14 cellular contexts compared by ENCODE assay signal in the genomic region with DNA sequence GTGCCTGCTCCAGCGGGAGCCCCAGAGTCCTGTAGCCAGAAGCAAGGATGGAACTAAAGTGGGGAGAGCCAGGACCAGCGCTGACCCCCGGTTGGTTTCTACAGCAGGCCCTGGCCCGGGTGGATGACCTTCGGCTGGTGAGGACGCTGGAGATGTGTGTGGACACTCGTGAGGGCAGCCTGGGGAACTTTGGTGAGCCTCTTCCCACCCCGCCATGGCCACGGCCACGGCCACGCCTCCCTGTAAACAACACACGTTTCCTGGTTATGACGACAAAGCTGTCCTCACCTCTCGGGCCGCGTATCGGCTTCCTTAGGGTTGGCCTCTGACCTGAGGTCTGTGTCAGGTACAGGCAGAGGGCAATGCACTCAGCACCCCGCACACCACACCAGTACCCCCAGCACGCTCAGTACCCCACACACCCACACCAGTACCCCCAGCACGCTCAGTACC. TPM values are rescaled to one million over a fixed set of nuclear protein-coding genes. Genes with fewer than 3 reads are reported as not detected.
DNase-seq lines count a peak whose midpoint lies in the region; ATAC-seq, FAIRE-seq and TF ChIP-seq lines count a peak whose summit lies in the region.
"Had no signal": no experiment of that assay in that cellular context is flagged by ENCODE, and none has a peak within 500 bp of the region (broad histone marks: within the 10 kb centered on the region; RNA-seq: fewer than 3 reads in every experiment).

No MANE protein-coding gene starts in this region.

- WGBS in heart right ventricle, 2 donors: 90 to 91% methylated on average over 20 of the region's 20 CpGs
- WGBS in HepG2 (ENCODE audit: low lambda C conversion rate): 59% methylated on average over 3 of the region's 20 CpGs
- WGBS in spleen, 5 donors: 88 to 96% (median 92%) methylated on average over 11 to 20 of the region's 20 CpGs

- no peak overlapping the region for H3K27ac ChIP-seq in heart right ventricle
- no peak overlapping the region for H3K27ac ChIP-seq in HepG2 (ENCODE audit: extremely low read length, insufficient read depth, low read length)
- no peak overlapping the region for H3K27ac ChIP-seq in spleen
- no peak overlapping the region for H3K27ac ChIP-seq in PC-9
- H3K27ac ChIP-seq: A549, Peyer's patch had no signal

- BruUV-seq in HepG2 (replicated peaks; lab: Mats Ljungman, UMichigan): no TSS peak
- no TSS peak for BruUV-seq in PC-9 (replicated peaks; lab: Mats Ljungman, UMichigan)

- H3K4me3 ChIP-seq in heart right ventricle: no peak overlapping the region
- H3K4me3 ChIP-seq in HepG2 (replicated peaks in 1 of 3; ENCODE audit: insufficient read depth in 1 of 3, low read depth in 2 of 3, low read length in 3 of 3): peak overlapping the region in 1 of 3 experiments; percentile 54; a peak in 1 of 6 replicates
- H3K4me3 ChIP-seq in spleen: no peak overlapping the region
- H3K4me3 ChIP-seq in PC-9: no peak overlapping the region
- H3K4me3 ChIP-seq: A549, Peyer's patch had no signal

- peaks cover 0 to 2% (median 0%) of the 10 kb centered on the region in 9 donors for H3K36me3 ChIP-seq in heart right ventricle
- H3K36me3 ChIP-seq in HepG2 (replicated peaks in 1 of 2; ENCODE audit: control insufficient read depth in 1 of 2, insufficient read depth in 2 of 2, low read length in 2 of 2): no peaks in the 10 kb centered on the region
- no peaks in the 10 kb centered on the region for H3K36me3 ChIP-seq in spleen
- H3K36me3 ChIP-seq in PC-9 (ENCODE audit: low read depth): no peaks in the 10 kb centered on the region
- H3K36me3 ChIP-seq: Peyer's patch had no signal

- H3K27me3 ChIP-seq in heart right ventricle (peaks cover 0 to 19% (median 14%) of the 10 kb centered on the region in 7 donors), HepG2 (ENCODE audit: control insufficient read depth in 1 of 2, insufficient read depth in 2 of 2, low read length in 2 of 2) (peaks cover 6 to 28% of the 10 kb centered on the region in 2 experiments; a peak in 4 of 5 replicates), spleen (replicated peaks in 1 of 7) (peaks cover 0 to 17% (median 0%) of the 10 kb centered on the region in 7 donors), PC-9 (ENCODE audit: insufficient read depth, low read depth) (no peaks in the 10 kb centered on the region)
- H3K27me3 ChIP-seq: Peyer's patch had no signal

- no peaks in the 10 kb centered on the region for H3K9me2 ChIP-seq in PC-9 (ENCODE audit: insufficient read depth)

- H3K9ac ChIP-seq in HepG2 (ENCODE audit: insufficient read depth, low read depth, low read length): no peak overlapping the region

- TF ChIP-seq RAD21 in HepG2 (CRISPR knock-in tag; IDR thresholded peaks at IDR 0.05): no peak

- peaks cover 5 to 14% (median 13%) of the 10 kb centered on the region in 9 donors for H3K4me1 ChIP-seq in heart right ventricle
- peaks cover 84% of the 10 kb centered on the region for H3K4me1 ChIP-seq in HepG2 (ENCODE audit: insufficient read depth, low read length)
- peaks cover 18 to 22% (median 20%) of the 10 kb centered on the region in 6 donors for H3K4me1 ChIP-seq in spleen
- no peaks in the 10 kb centered on the region for H3K4me1 ChIP-seq in PC-9 (replicated peaks; ENCODE audit: insufficient read depth)
- H3K4me1 ChIP-seq: A549 had no signal

- H3K9me3 ChIP-seq in heart right ventricle (no peaks in the 10 kb centered on the region), HepG2 (ENCODE audit: low read length) (no peaks in the 10 kb centered on the region), spleen (no peaks in the 10 kb centered on the region), PC-9 (ENCODE audit: insufficient read depth, low read depth) (no peaks in the 10 kb centered on the region)
- H3K9me3 ChIP-seq: A549, Peyer's patch had no signal

- no peak for ATAC-seq in Right ventricle myocardium superior (ENCODE audit: poor library complexity)
- ATAC-seq in heart right ventricle: no peak
- ATAC-seq in HepG2: no peak
- ATAC-seq in HG03045 (IDR thresholded peaks at IDR 0.05; ENCODE audit: unreplicated experiment): no peak
- ATAC-seq: A549 had no signal

- no peak for TF ChIP-seq POLR2A in HepG2 (IDR thresholded peaks at IDR 0.05; ENCODE audit: insufficient read depth in 1 of 2, low read depth in 2 of 2, low read length in 2 of 2)
- no peak for TF ChIP-seq POLR2A in spleen (IDR thresholded peaks at IDR 0.05)

- no peak for TF ChIP-seq EP300 in HepG2 (IDR thresholded peaks at IDR 0.05; ENCODE audit: low read depth in 2 of 2, low read length in 2 of 2)
- no peak for TF ChIP-seq EP300 in HepG2 (CRISPR knock-in tag; IDR thresholded peaks at IDR 0.05; ENCODE audit: borderline replicate concordance)

- intact Hi-C loops in Right ventricle myocardium superior (cut with DNase I): no loop called here
- intact Hi-C loops in heart right ventricle (cut with DNase I): no loop called here
- intact Hi-C loops in HepG2 (cut with micrococcal nuclease; ENCODE audit: unreplicated experiment): no loop called here
- intact Hi-C loops in spleen (cut with DNase I; ENCODE audit: low total_unique reads): no loop called here
- intact Hi-C loops in PC-9 (cut with micrococcal nuclease; ENCODE audit: unreplicated experiment): no loop called here

- CTCF ChIA-PET in HepG2 (lab: Yijun Ruan, JAX; ENCODE audit: low intra/inter-chr PET ratio, low total read pairs): no interaction called here
- CTCF ChIA-PET in PC-9 (lab: Charles Lee): no interaction called here

- POLR2A ChIA-PET in HepG2 (lab: Yijun Ruan, JAX) (interaction anchor here (1.4 kb wide), 1 partner anchor 9 kb away, joined by 4 read pairs; no protein-coding TSS in a partner anchor), PC-9 (lab: Charles Lee; ENCODE audit: unreplicated experiment) (no interaction called here)

- in situ Hi-C loops in HepG2 (cut with HindIII; ENCODE audit: extremely low pct_ligation_motif_present, low pct_unique_long_range_greater_than_20kb): no loop called here

- DNase-seq in Right ventricle myocardium superior: peak; percentile 36
- DNase-seq in heart right ventricle: no peak
- DNase-seq in HepG2 (ENCODE audit: low spot score): no peak
- peak; percentile 70 for DNase-seq in spleen
- no peak for DNase-seq in PC-9
- DNase-seq: DMS79 treated with DMSO at 0.1 percent for 48 hours, KG1, NCI-H1105 treated with DMSO at 0.1 percent for 48 hours, NCI-H1694, Peyer's patch had no signal

- H3K79me2 ChIP-seq in HepG2 (ENCODE audit: insufficient read depth, low read length) (no peaks in the 10 kb centered on the region), PC-9 (ENCODE audit: low read depth) (no peaks in the 10 kb centered on the region)

- FAIRE-seq in HepG2 (lab: Jason Lieb, UNC): no peak
- FAIRE-seq: A549, D721Med, H1 had no signal

- peak overlapping the region; percentile 58 for H3K4me2 ChIP-seq in HepG2 (ENCODE audit: low read depth, low read length)
- no peak overlapping the region for H3K4me2 ChIP-seq in PC-9
- H3K4me2 ChIP-seq: A549 had no signal

- peaks cover 3% of the 10 kb centered on the region for H3F3A ChIP-seq in PC-9 (ENCODE audit: insufficient read depth, low read depth)

- H2AFZ ChIP-seq in HepG2 (ENCODE audit: low read length) (no peak overlapping the region), PC-9 (no peak overlapping the region)

- no peaks in the 10 kb centered on the region for H4K20me1 ChIP-seq in HepG2 (ENCODE audit: insufficient read depth, low read length)
- no peaks in the 10 kb centered on the region for H4K20me1 ChIP-seq in PC-9 (ENCODE audit: insufficient read depth)

- TF ChIP-seq CTCF in heart right ventricle (IDR thresholded peaks at IDR 0.05): no peak
- no peak for TF ChIP-seq CTCF in HepG2 (CRISPR knock-in tag; IDR thresholded peaks at IDR 0.05)
- no peak for TF ChIP-seq CTCF in spleen (IDR thresholded peaks at IDR 0.05 in 8 of 11, conservative IDR thresholded peaks at IDR 0.05 in 3 of 11)
- no peak for TF ChIP-seq CTCF in PC-9 (conservative IDR thresholded peaks at IDR 0.05)

RNA-seq across cellular contexts. Expression of gene LRRC56, which starts 4.1 kb away (rescaled TPM):
- total RNA-seq in Right ventricle myocardium superior: 0.13 TPM
- under 1 TPM in 8 of 10 donors, not detected in 2; 0.13 to 0.49 (median 0.19) TPM for total RNA-seq in heart right ventricle
- polyA plus RNA-seq in heart right ventricle: under 1 TPM; 0.26 to 0.37 TPM
- total RNA-seq in HepG2 (2016; rRNA removed; fragmentation: Illumina TruSeq; extraction: Trizol): 0.08 and 0.11 TPM in 2 replicates
- 0.10 TPM in 1 of 2 replicates, not detected in the other for total RNA-seq in HepG2 (2016; cell fraction: cytosol; rRNA removed; fragmentation: Illumina TruSeq; extraction: Trizol; ENCODE audit: low read depth)
- total RNA-seq in HepG2 (2016; cell fraction: insoluble cytoplasmic fraction; rRNA removed; fragmentation: Illumina TruSeq; extraction: Trizol): 0.09 TPM in 2 replicates
- total RNA-seq in HepG2 (2016; cell fraction: membrane; rRNA removed; fragmentation: Illumina TruSeq; extraction: Trizol): 0.06 and 0.07 TPM in 2 replicates
- not detected in 2 replicates for total RNA-seq in HepG2 (2016; cell fraction: nucleus; rRNA removed; fragmentation: Illumina TruSeq; extraction: Trizol)
- 0.29 and 0.46 TPM in 2 replicates for polyA plus RNA-seq in HepG2 (2011; rRNA removed)
- 0.21 and 0.22 TPM in 2 replicates for polyA plus RNA-seq in HepG2 (2011; cell fraction: cytosol; rRNA removed)
- polyA plus RNA-seq in HepG2 (2011; cell fraction: nucleus; rRNA removed): 3.4 and 3.8 TPM in 2 replicates
- polyA plus RNA-seq in HepG2 (2012): 0.34 and 0.59 TPM in 2 replicates
- 0.05 TPM in 1 of 2 replicates, not detected in the other for polyA plus RNA-seq in HepG2 (2016; cell fraction: cytosol; fragmentation: Illumina TruSeq; extraction: Trizol; ENCODE audit: low read depth)
- polyA plus RNA-seq in HepG2 (2016; cell fraction: insoluble cytoplasmic fraction; fragmentation: Illumina TruSeq; extraction: Trizol; ENCODE audit: low read depth): 0.19 TPM in 1 of 2 replicates, not detected in the other
- polyA plus RNA-seq in HepG2 (2016; cell fraction: membrane; fragmentation: Illumina TruSeq; extraction: Trizol; ENCODE audit: low read depth): 0.10 TPM in 1 of 2 replicates, not detected in the other
- polyA plus RNA-seq in HepG2 (2016; cell fraction: nucleus; fragmentation: Illumina TruSeq; extraction: Trizol; ENCODE audit: insufficient read depth, low read depth): 0.37 and 0.44 TPM in 2 replicates
- 0.20 and 0.56 TPM in 2 replicates for polyA minus RNA-seq in HepG2 (2011; rRNA and poly(A)+ RNA removed; ENCODE audit: low replicate concordance)
- 0.30 TPM in 1 of 2 replicates, not detected in the other for polyA minus RNA-seq in HepG2 (2011; cell fraction: cytosol; rRNA and poly(A)+ RNA removed)
- 0.37 and 0.64 TPM in 2 replicates for polyA minus RNA-seq in HepG2 (2011; cell fraction: nucleus; rRNA and poly(A)+ RNA removed)
- total RNA-seq in spleen: 1 to 10 TPM; 1.0 to 3.3 (median 2.2) TPM
- 1 to 10 TPM; 2.2 to 4.6 (median 4.1) TPM for polyA plus RNA-seq in spleen
- total RNA-seq in PC-9 (2021): 5.0 and 6.3 TPM in 2 replicates

RNA-seq across cellular contexts. Expression of gene HRAS, which starts 6.1 kb away (rescaled TPM):
- total RNA-seq in Right ventricle myocardium superior (60.5 TPM), heart right ventricle (10 to 100 TPM; 44.7 to 61.1 (median 54.5) TPM), HepG2 (2016; rRNA removed; fragmentation: Illumina TruSeq; extraction: Trizol) (47.5 and 50.0 TPM in 2 replicates), spleen (10 to 100 TPM; 16.6 to 33.6 (median 30.3) TPM), PC-9 (2021) (47.2 and 47.5 TPM in 2 replicates)
- polyA plus RNA-seq in heart right ventricle (100 to 1,000 TPM; 107 to 132 TPM), HepG2 (2011; rRNA removed) (32.9 TPM in 2 replicates), spleen (10 to 100 TPM; 70.0 to 90.9 (median 90.7) TPM)
- 97.1 and 126 TPM in 2 replicates for total RNA-seq in HepG2 (2016; cell fraction: cytosol; rRNA removed; fragmentation: Illumina TruSeq; extraction: Trizol; ENCODE audit: low read depth)
- total RNA-seq in HepG2 (2016; cell fraction: insoluble cytoplasmic fraction; rRNA removed; fragmentation: Illumina TruSeq; extraction: Trizol): 35.7 and 53.4 TPM in 2 replicates
- 106 and 128 TPM in 2 replicates for total RNA-seq in HepG2 (2016; cell fraction: membrane; rRNA removed; fragmentation: Illumina TruSeq; extraction: Trizol)
- 23.1 and 23.7 TPM in 2 replicates for total RNA-seq in HepG2 (2016; cell fraction: nucleus; rRNA removed; fragmentation: Illumina TruSeq; extraction: Trizol)
- 29.5 and 42.1 TPM in 2 replicates for polyA plus RNA-seq in HepG2 (2011; cell fraction: cytosol; rRNA removed)
- 62.4 and 65.1 TPM in 2 replicates for polyA plus RNA-seq in HepG2 (2011; cell fraction: nucleus; rRNA removed)
- 15.4 and 32.7 TPM in 2 replicates for polyA plus RNA-seq in HepG2 (2012)
- polyA plus RNA-seq in HepG2 (2016; cell fraction: cytosol; fragmentation: Illumina TruSeq; extraction: Trizol; ENCODE audit: low read depth): 120 and 151 TPM in 2 replicates
- 33.8 and 38.7 TPM in 2 replicates for polyA plus RNA-seq in HepG2 (2016; cell fraction: insoluble cytoplasmic fraction; fragmentation: Illumina TruSeq; extraction: Trizol; ENCODE audit: low read depth)
- 96.2 and 121 TPM in 2 replicates for polyA plus RNA-seq in HepG2 (2016; cell fraction: membrane; fragmentation: Illumina TruSeq; extraction: Trizol; ENCODE audit: low read depth)
- polyA plus RNA-seq in HepG2 (2016; cell fraction: nucleus; fragmentation: Illumina TruSeq; extraction: Trizol; ENCODE audit: insufficient read depth, low read depth): 47.3 and 47.4 TPM in 2 replicates
- polyA minus RNA-seq in HepG2 (2011; rRNA and poly(A)+ RNA removed; ENCODE audit: low replicate concordance): 29.8 and 71.6 TPM in 2 replicates
- polyA minus RNA-seq in HepG2 (2011; cell fraction: cytosol; rRNA and poly(A)+ RNA removed): 8.5 and 9.0 TPM in 2 replicates
- polyA minus RNA-seq in HepG2 (2011; cell fraction: nucleus; rRNA and poly(A)+ RNA removed): 5.8 and 11.4 TPM in 2 replicates

RNA-seq across cellular contexts. Expression of gene LMNTD2, which starts 19.1 kb away (rescaled TPM):
- 0.22 TPM for total RNA-seq in Right ventricle myocardium superior
- total RNA-seq in heart right ventricle: under 1 TPM in 8 of 10 donors, not detected in 2; 0.30 to 0.72 (median 0.45) TPM
- polyA plus RNA-seq in heart right ventricle: 1 to 10 TPM in 1 of 2 donors, under 1 TPM in 1; 0.41 to 1.4 TPM
- 0.25 and 1.1 TPM in 2 replicates for total RNA-seq in HepG2 (2016; rRNA removed; fragmentation: Illumina TruSeq; extraction: Trizol)
- 0.40 and 0.44 TPM in 2 replicates for total RNA-seq in HepG2 (2016; cell fraction: cytosol; rRNA removed; fragmentation: Illumina TruSeq; extraction: Trizol; ENCODE audit: low read depth)
- 0.45 and 1.1 TPM in 2 replicates for total RNA-seq in HepG2 (2016; cell fraction: insoluble cytoplasmic fraction; rRNA removed; fragmentation: Illumina TruSeq; extraction: Trizol)
- total RNA-seq in HepG2 (2016; cell fraction: membrane; rRNA removed; fragmentation: Illumina TruSeq; extraction: Trizol): 0.79 and 1.3 TPM in 2 replicates
- total RNA-seq in HepG2 (2016; cell fraction: nucleus; rRNA removed; fragmentation: Illumina TruSeq; extraction: Trizol): 1.3 and 1.7 TPM in 2 replicates
- 3.1 and 3.6 TPM in 2 replicates for polyA plus RNA-seq in HepG2 (2011; rRNA removed)
- 1.1 and 2.2 TPM in 2 replicates for polyA plus RNA-seq in HepG2 (2011; cell fraction: cytosol; rRNA removed)
- polyA plus RNA-seq in HepG2 (2011; cell fraction: nucleus; rRNA removed): 50.0 and 60.4 TPM in 2 replicates
- polyA plus RNA-seq in HepG2 (2012): 1.3 and 1.4 TPM in 2 replicates
- polyA plus RNA-seq in HepG2 (2016; cell fraction: cytosol; fragmentation: Illumina TruSeq; extraction: Trizol; ENCODE audit: low read depth): 0.53 and 0.78 TPM in 2 replicates
- 0.42 and 0.68 TPM in 2 replicates for polyA plus RNA-seq in HepG2 (2016; cell fraction: insoluble cytoplasmic fraction; fragmentation: Illumina TruSeq; extraction: Trizol; ENCODE audit: low read depth)
- polyA plus RNA-seq in HepG2 (2016; cell fraction: membrane; fragmentation: Illumina TruSeq; extraction: Trizol; ENCODE audit: low read depth): 0.96 and 1.2 TPM in 2 replicates
- 3.7 and 5.0 TPM in 2 replicates for polyA plus RNA-seq in HepG2 (2016; cell fraction: nucleus; fragmentation: Illumina TruSeq; extraction: Trizol; ENCODE audit: insufficient read depth, low read depth)
- 0.51 and 0.96 TPM in 2 replicates for polyA minus RNA-seq in HepG2 (2011; rRNA and poly(A)+ RNA removed; ENCODE audit: low replicate concordance)
- 0.88 and 1.4 TPM in 2 replicates for polyA minus RNA-seq in HepG2 (2011; cell fraction: cytosol; rRNA and poly(A)+ RNA removed)
- polyA minus RNA-seq in HepG2 (2011; cell fraction: nucleus; rRNA and poly(A)+ RNA removed): 2.6 and 3.1 TPM in 2 replicates
- 10 to 100 TPM in 1 of 7 donors, 1 to 10 TPM in 6; 3.9 to 10.1 (median 6.3) TPM for total RNA-seq in spleen
- 1 to 10 TPM; 5.0 to 8.3 (median 5.1) TPM for polyA plus RNA-seq in spleen
- total RNA-seq in PC-9 (2021): 12.8 and 16.3 TPM in 2 replicates

RNA-seq across cellular contexts. Expression of gene RASSF7, which starts 19.3 kb away (rescaled TPM):
- total RNA-seq in Right ventricle myocardium superior (4.4 TPM), heart right ventricle (1 to 10 TPM in 9 of 10 donors, under 1 TPM in 1; 0.96 to 4.0 (median 2.1) TPM), HepG2 (2016; rRNA removed; fragmentation: Illumina TruSeq; extraction: Trizol) (13.1 and 20.2 TPM in 2 replicates), spleen (10 to 100 TPM in 6 of 7 donors, 1 to 10 TPM in 1; 8.3 to 39.6 (median 20.4) TPM), PC-9 (2021) (36.2 and 40.8 TPM in 2 replicates)
- polyA plus RNA-seq in heart right ventricle (10 to 100 TPM in 1 of 2 donors, 1 to 10 TPM in 1; 6.9 to 14.2 TPM), HepG2 (2011; rRNA removed) (28.6 and 36.4 TPM in 2 replicates), spleen (10 to 100 TPM; 29.7 to 34.5 (median 30.7) TPM)
- total RNA-seq in HepG2 (2016; cell fraction: cytosol; rRNA removed; fragmentation: Illumina TruSeq; extraction: Trizol; ENCODE audit: low read depth): 5.4 and 5.7 TPM in 2 replicates
- total RNA-seq in HepG2 (2016; cell fraction: insoluble cytoplasmic fraction; rRNA removed; fragmentation: Illumina TruSeq; extraction: Trizol): 13.3 and 19.7 TPM in 2 replicates
- total RNA-seq in HepG2 (2016; cell fraction: membrane; rRNA removed; fragmentation: Illumina TruSeq; extraction: Trizol): 10.8 and 11.9 TPM in 2 replicates
- total RNA-seq in HepG2 (2016; cell fraction: nucleus; rRNA removed; fragmentation: Illumina TruSeq; extraction: Trizol): 16.7 and 17.2 TPM in 2 replicates
- polyA plus RNA-seq in HepG2 (2011; cell fraction: cytosol; rRNA removed): 22.3 and 49.0 TPM in 2 replicates
- 139 and 165 TPM in 2 replicates for polyA plus RNA-seq in HepG2 (2011; cell fraction: nucleus; rRNA removed)
- 8.9 and 12.6 TPM in 2 replicates for polyA plus RNA-seq in HepG2 (2012)
- 4.7 and 6.0 TPM in 2 replicates for polyA plus RNA-seq in HepG2 (2016; cell fraction: cytosol; fragmentation: Illumina TruSeq; extraction: Trizol; ENCODE audit: low read depth)
- 12.3 and 15.9 TPM in 2 replicates for polyA plus RNA-seq in HepG2 (2016; cell fraction: insoluble cytoplasmic fraction; fragmentation: Illumina TruSeq; extraction: Trizol; ENCODE audit: low read depth)
- 5.9 and 7.2 TPM in 2 replicates for polyA plus RNA-seq in HepG2 (2016; cell fraction: membrane; fragmentation: Illumina TruSeq; extraction: Trizol; ENCODE audit: low read depth)
- polyA plus RNA-seq in HepG2 (2016; cell fraction: nucleus; fragmentation: Illumina TruSeq; extraction: Trizol; ENCODE audit: insufficient read depth, low read depth): 32.6 and 40.7 TPM in 2 replicates
- polyA minus RNA-seq in HepG2 (2011; rRNA and poly(A)+ RNA removed; ENCODE audit: low replicate concordance): 6.7 and 39.4 TPM in 2 replicates
- polyA minus RNA-seq in HepG2 (2011; cell fraction: cytosol; rRNA and poly(A)+ RNA removed): 10.4 and 10.9 TPM in 2 replicates
- polyA minus RNA-seq in HepG2 (2011; cell fraction: nucleus; rRNA and poly(A)+ RNA removed): 15.2 and 17.9 TPM in 2 replicates

RNA-seq across cellular contexts. Expression of gene RNH1, which starts 34.4 kb away (rescaled TPM):
- 171 TPM for total RNA-seq in Right ventricle myocardium superior
- 100 to 1,000 TPM; 118 to 221 (median 153) TPM for total RNA-seq in heart right ventricle
- polyA plus RNA-seq in heart right ventricle: 100 to 1,000 TPM in 1 of 2 donors, 10 to 100 TPM in 1; 37.4 to 189 TPM
- 74.1 and 81.3 TPM in 2 replicates for total RNA-seq in HepG2 (2016; rRNA removed; fragmentation: Illumina TruSeq; extraction: Trizol)
- 28.3 and 31.4 TPM in 2 replicates for total RNA-seq in HepG2 (2016; cell fraction: cytosol; rRNA removed; fragmentation: Illumina TruSeq; extraction: Trizol; ENCODE audit: low read depth)
- 73.0 and 77.2 TPM in 2 replicates for total RNA-seq in HepG2 (2016; cell fraction: insoluble cytoplasmic fraction; rRNA removed; fragmentation: Illumina TruSeq; extraction: Trizol)
- total RNA-seq in HepG2 (2016; cell fraction: membrane; rRNA removed; fragmentation: Illumina TruSeq; extraction: Trizol): 30.6 and 37.6 TPM in 2 replicates
- 39.1 and 43.2 TPM in 2 replicates for total RNA-seq in HepG2 (2016; cell fraction: nucleus; rRNA removed; fragmentation: Illumina TruSeq; extraction: Trizol)
- polyA plus RNA-seq in HepG2 (2011; rRNA removed): 36.0 and 51.4 TPM in 2 replicates
- 30.1 and 56.0 TPM in 2 replicates for polyA plus RNA-seq in HepG2 (2011; cell fraction: cytosol; rRNA removed)
- 135 and 166 TPM in 2 replicates for polyA plus RNA-seq in HepG2 (2011; cell fraction: nucleus; rRNA removed)
- 42.4 and 61.5 TPM in 2 replicates for polyA plus RNA-seq in HepG2 (2012)
- 14.2 and 15.8 TPM in 2 replicates for polyA plus RNA-seq in HepG2 (2016; cell fraction: cytosol; fragmentation: Illumina TruSeq; extraction: Trizol; ENCODE audit: low read depth)
- 62.8 and 84.3 TPM in 2 replicates for polyA plus RNA-seq in HepG2 (2016; cell fraction: insoluble cytoplasmic fraction; fragmentation: Illumina TruSeq; extraction: Trizol; ENCODE audit: low read depth)
- polyA plus RNA-seq in HepG2 (2016; cell fraction: membrane; fragmentation: Illumina TruSeq; extraction: Trizol; ENCODE audit: low read depth): 21.1 and 22.9 TPM in 2 replicates
- polyA plus RNA-seq in HepG2 (2016; cell fraction: nucleus; fragmentation: Illumina TruSeq; extraction: Trizol; ENCODE audit: insufficient read depth, low read depth): 61.8 and 67.0 TPM in 2 replicates
- 72.2 and 124 TPM in 2 replicates for polyA minus RNA-seq in HepG2 (2011; rRNA and poly(A)+ RNA removed; ENCODE audit: low replicate concordance)
- 42.7 and 46.3 TPM in 2 replicates for polyA minus RNA-seq in HepG2 (2011; cell fraction: cytosol; rRNA and poly(A)+ RNA removed)
- 49.1 and 49.3 TPM in 2 replicates for polyA minus RNA-seq in HepG2 (2011; cell fraction: nucleus; rRNA and poly(A)+ RNA removed)
- 100 to 1,000 TPM; 133 to 159 (median 147) TPM for total RNA-seq in spleen
- polyA plus RNA-seq in spleen: 100 to 1,000 TPM in 1 of 3 donors, 10 to 100 TPM in 2; 72.8 to 143 (median 83.8) TPM
- 87.8 and 104 TPM in 2 replicates for total RNA-seq in PC-9 (2021)

Comparison
In these comparisons a context has a peak if more than half of its experiments do, and no peak if none do; other contexts are left out.
1. DNase-seq: peak in Right ventricle myocardium superior (single experiment) and spleen (single experiment); none in heart right ventricle (0 of 2), HepG2 (single experiment) and PC-9 (0 of 2).